In the genomic region with DNA sequence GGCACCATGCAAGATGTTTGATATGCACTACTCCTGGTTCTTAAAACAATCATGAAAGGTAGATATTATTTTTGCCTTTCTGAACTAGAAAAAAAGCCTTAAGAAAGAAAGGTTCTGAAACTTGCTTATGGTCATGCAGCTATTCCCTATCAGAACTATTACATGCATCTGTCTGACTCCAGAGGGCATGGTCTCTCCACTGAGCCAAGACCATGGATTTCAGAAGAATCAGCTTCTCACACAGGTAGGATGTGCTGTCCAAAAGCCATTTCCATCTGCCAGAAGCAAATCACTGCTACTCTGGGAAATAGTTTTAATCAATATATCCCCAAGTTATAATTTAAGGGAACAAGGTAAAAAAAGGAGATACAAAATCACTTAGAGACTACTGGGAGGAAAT, we compare ENCODE assay signal across 13 cellular contexts.
A peak's percentile ranks its signal among the peaks of the same experiment; 100 is the strongest.
DNase-seq lines count a peak whose midpoint lies in the region; ATAC-seq and TF ChIP-seq lines count a peak whose summit lies in the region.
"Had no signal": no experiment of that assay in that cellular context is flagged by ENCODE, and none has a peak within 500 bp of the region (broad histone marks: within the 10 kb centered on the region; RNA-seq: fewer than 3 reads in every experiment).

No MANE protein-coding gene starts in this region.

- CTCF ChIA-PET in GM10248 (lab: Yijun Ruan, JAX), result interaction anchor here (1.0 to 10.1 kb wide), 6 partner anchors 18 to 69 kb away, joined by 3 to 93 read pairs (median 4); a partner anchor contains a TSS

- ATAC-seq in HG03280 (IDR thresholded peaks at IDR 0.05; ENCODE audit: unreplicated experiment), result no peak
- ATAC-seq: activated T-cell treated with anti-CD3 and anti-CD28 coated beads, Interleukin-2, amount 50 U/mL, for 4 hours had no signal

- H3K4me3 ChIP-seq in brain microvascular endothelial cell (ENCODE audit: low read depth, low read length) (no peak overlapping the region), skeletal muscle satellite cell (ENCODE audit: low read length) (no peak overlapping the region), coronary artery (no peak overlapping the region)

- H3K4me2 ChIP-seq in skeletal muscle satellite cell (ENCODE audit: low read length), result no peak overlapping the region

- peak overlapping the region; percentile 87 for H3K9ac ChIP-seq in skeletal muscle satellite cell (ENCODE audit: low read depth, low read length)

- H3K9me3 ChIP-seq in skeletal muscle satellite cell (replicated peaks; ENCODE audit: low read length), result no peaks in the 10 kb centered on the region

- in situ Hi-C loops in brain microvascular endothelial cell (cut with HindIII; ENCODE audit: low pct_ligation_motif_present, low sequenced_read_pairs), result no loop called here

- POLR2A ChIA-PET in GM10248 (lab: Yijun Ruan, JAX), result interaction anchor here (1.0 to 1.1 kb wide), 2 partner anchors 65 to 70 kb away, joined by 3 to 5 read pairs; a partner anchor contains a TSS

- TF ChIP-seq CTCF in GM10248 (IDR thresholded peaks at IDR 0.05; ENCODE audit: control extremely low read depth, extremely low read depth, low read depth, missing control alignments) (peak; percentile 5), brain microvascular endothelial cell (IDR thresholded peaks at IDR 0.05; ENCODE audit: low read depth, low read length, missing control alignments) (peak; percentile 12), coronary artery (IDR thresholded peaks at IDR 0.05) (no peak)

- peaks cover 46% of the 10 kb centered on the region for H3K4me1 ChIP-seq in skeletal muscle satellite cell (ENCODE audit: control insufficient read depth, insufficient read depth, low read length)

- H3K27me3 ChIP-seq in brain microvascular endothelial cell (replicated peaks) (no peaks in the 10 kb centered on the region), skeletal muscle satellite cell (ENCODE audit: control insufficient read depth, insufficient read depth, low read length) (no peaks in the 10 kb centered on the region)

- DNase-seq in GM10248 (ENCODE audit: extremely low spot score) (no peak), M059J (ENCODE audit: low read depth) (peak; percentile 58), brain microvascular endothelial cell (no peak), coronary artery (ENCODE audit: low spot score) (no peak), NCI-H1092 treated with DMSO at 0.1 percent for 48 hours (lab: John Stamatoyannopoulos, UW) (no peak)
- DNase-seq: activated T-cell treated with anti-CD3 and anti-CD28 coated beads, Interleukin-2, amount 50 U/mL, for 4 hours; central memory CD4-positive, alpha-beta T cell; KG1; NCI-H2107; stimulated activated CD4-positive, alpha-beta T cell treated with anti-CD3 and anti-CD28 coated beads, Interleukin-15, amount 100 ng/mL, for 24 hours; T1000 had no signal

- no peak overlapping the region for H3K27ac ChIP-seq in brain microvascular endothelial cell
- no peak overlapping the region for H3K27ac ChIP-seq in coronary artery

- H3K36me3 ChIP-seq in brain microvascular endothelial cell (replicated peaks) (no peaks in the 10 kb centered on the region), skeletal muscle satellite cell (ENCODE audit: insufficient read depth, low read length) (no peaks in the 10 kb centered on the region)
